ENCODE assay signal across 1 cellular context in genomic region chr16:21260870-21261791, GRCh38.
A peak's percentile ranks its signal among the peaks of the same experiment; 100 is the strongest.
TF ChIP-seq lines count a peak whose summit lies in the region.

No MANE protein-coding gene starts in this region.

TF ChIP-seq in HepG2, 621 proteins besides CTCF, POLR2A, EP300 and RAD21 (continued from another document and continues in another):
- TF ChIP-seq FOXO4 (CRISPR knock-in tag; conservative IDR thresholded peaks at IDR 0.05) (0 out of 2 replicates have a peak, but pooled peaks have one; percentile 7), MBNL3 (CRISPR knock-in tag; conservative IDR thresholded peaks at IDR 0.05) (no peak), ZNF747 (CRISPR knock-in tag; IDR thresholded peaks at IDR 0.05; ENCODE audit: borderline replicate concordance) (no peak), ZNF777 (CRISPR knock-in tag; IDR thresholded peaks at IDR 0.05) (peak; percentile 53; the same call in 1 of the 2 replicates), ZMYM4 (CRISPR knock-in tag; IDR thresholded peaks at IDR 0.05) (peak; percentile 97), MAX (IDR thresholded peaks at IDR 0.05) (peak; percentile 90), SAP130 (CRISPR knock-in tag; IDR thresholded peaks at IDR 0.05; ENCODE audit: low read depth) (peak; percentile 95), ZNF619 (CRISPR knock-in tag; IDR thresholded peaks at IDR 0.05) (0 out of 2 replicates have a peak, but pooled peaks have one; percentile 45), RFX5 (IDR thresholded peaks at IDR 0.05; ENCODE audit: low read depth, low read length) (peak; percentile 70), ZNF609 (CRISPR knock-in tag; IDR thresholded peaks at IDR 0.05; ENCODE audit: borderline replicate concordance) (peak; percentile 49; the same call in 1 of the 2 replicates), CBX5 (CRISPR knock-in tag; IDR thresholded peaks at IDR 0.05; ENCODE audit: borderline replicate concordance) (peak; percentile 92), ZNF580 (CRISPR knock-in tag; IDR thresholded peaks at IDR 0.05; ENCODE audit: borderline replicate concordance, low read depth) (peak; percentile 58; the same call in 1 of the 2 replicates), KDM5A (IDR thresholded peaks at IDR 0.05; ENCODE audit: borderline replicate concordance, low read length) (peak; percentile 59; the same call in 1 of the 2 replicates), TRIM24 (CRISPR knock-in tag; IDR thresholded peaks at IDR 0.05) (0 out of 2 replicates have a peak, but pooled peaks have one; percentile 60), ZNF570 (CRISPR knock-in tag; IDR thresholded peaks at IDR 0.05; ENCODE audit: borderline replicate concordance) (0 out of 2 replicates have a peak, but pooled peaks have one; percentile 22), NFIC (IDR thresholded peaks at IDR 0.05; ENCODE audit: low read length) (peak; percentile 97), TBX3 (IDR thresholded peaks at IDR 0.05; ENCODE audit: borderline replicate concordance) (peak; percentile 66; the same call in 1 of the 2 replicates), CCDC6 (CRISPR knock-in tag; IDR thresholded peaks at IDR 0.05) (0 out of 2 replicates have a peak, but pooled peaks have one; percentile 44), AHDC1 (CRISPR knock-in tag; IDR thresholded peaks at IDR 0.05; ENCODE audit: borderline replicate concordance) (peak; percentile 89), ETV5 (CRISPR knock-in tag; IDR thresholded peaks at IDR 0.05; ENCODE audit: borderline replicate concordance) (peak; percentile 73; the same call in 1 of the 2 replicates), HIC2 (CRISPR knock-in tag; IDR thresholded peaks at IDR 0.05; ENCODE audit: low read depth) (no peak), ZNF552 (CRISPR knock-in tag; IDR thresholded peaks at IDR 0.05; ENCODE audit: borderline replicate concordance) (peak; percentile 23; the same call in 1 of the 2 replicates), POLR2G (IDR thresholded peaks at IDR 0.05; ENCODE audit: low read depth, low read length) (peak; percentile 87), FOXO1 (CRISPR knock-in tag; IDR thresholded peaks at IDR 0.05) (peak; percentile 85), TFE3 (CRISPR knock-in tag; IDR thresholded peaks at IDR 0.05) (peak; percentile 83; the same call in 1 of the 2 replicates), ZBTB7B (CRISPR knock-in tag; IDR thresholded peaks at IDR 0.05) (peak; percentile 69), ZNF704 (CRISPR knock-in tag; IDR thresholded peaks at IDR 0.05; ENCODE audit: borderline replicate concordance) (no peak), FOXA3 (CRISPR knock-in tag; IDR thresholded peaks at IDR 0.05) (peak; percentile 84), ZBTB7A (CRISPR knock-in tag; IDR thresholded peaks at IDR 0.05) (no peak), SRF (IDR thresholded peaks at IDR 0.05; ENCODE audit: low read depth, low read length) (no peak), MAFG (CRISPR knock-in tag; IDR thresholded peaks at IDR 0.05) (no peak), CCAR2 (optimal IDR thresholded peaks at IDR 0.05; ENCODE audit: low read depth, low read length) (peak; percentile 72), ZNF878 (CRISPR knock-in tag; IDR thresholded peaks at IDR 0.05) (no peak; the same call in 1 of the 2 replicates), SOX6 (IDR thresholded peaks at IDR 0.05) (no peak), SOX6 (CRISPR knock-in tag; IDR thresholded peaks at IDR 0.05) (peak; percentile 95)
